In genomic region chr16:85046957-85047866, GRCh38 we compare ENCODE assay signal across 1 cellular context.
TF ChIP-seq lines count a peak whose summit lies in the region.

No MANE protein-coding gene starts in this region.

TF ChIP-seq in H1, 55 proteins besides CTCF, POLR2A, EP300 and RAD21:
- TF ChIP-seq TAF7 (optimal IDR thresholded peaks at IDR 0.05; ENCODE audit: borderline replicate concordance, low read depth, low read length), result no peak
- no peak for TF ChIP-seq RNF2 (IDR thresholded peaks at IDR 0.05; ENCODE audit: borderline replicate concordance, low read depth, low read length, missing control alignments, poor library complexity, severe bottlenecking)
- TF ChIP-seq TCF12 (IDR thresholded peaks at IDR 0.05; ENCODE audit: low read depth, low read length), result no peak
- no peak for TF ChIP-seq YY1 (IDR thresholded peaks at IDR 0.05; ENCODE audit: low read depth, low read length)
- no peak for TF ChIP-seq SP1 (IDR thresholded peaks at IDR 0.05; ENCODE audit: low read depth, low read length)
- no peak for TF ChIP-seq RBBP5 (IDR thresholded peaks at IDR 0.05; ENCODE audit: borderline replicate concordance, low read depth, low read length)
- no peak for TF ChIP-seq SRF (IDR thresholded peaks at IDR 0.05; ENCODE audit: low read depth, low read length)
- no peak for TF ChIP-seq NANOG (IDR thresholded peaks at IDR 0.05; ENCODE audit: insufficient read depth, low read depth, low read length, poor library complexity, severe bottlenecking)
- TF ChIP-seq CREB1 (IDR thresholded peaks at IDR 0.05), result no peak
- no peak for TF ChIP-seq E2F6 (IDR thresholded peaks at IDR 0.05)
- TF ChIP-seq TBP (IDR thresholded peaks at IDR 0.05; ENCODE audit: low read depth, low read length), result no peak
- no peak for TF ChIP-seq SP4 (IDR thresholded peaks at IDR 0.05; ENCODE audit: low read length)
- TF ChIP-seq KDM4A (IDR thresholded peaks at IDR 0.05; ENCODE audit: low read depth, low read length, severe bottlenecking), result no peak
- TF ChIP-seq GABPA (IDR thresholded peaks at IDR 0.05; ENCODE audit: borderline replicate concordance, insufficient read depth, low read length), result no peak
- TF ChIP-seq MAX (IDR thresholded peaks at IDR 0.05), result no peak
- TF ChIP-seq NRF1 (IDR thresholded peaks at IDR 0.05; ENCODE audit: low read depth, low read length), result no peak
- no peak for TF ChIP-seq BCL11A (IDR thresholded peaks at IDR 0.05; ENCODE audit: low read depth in 2 of 2, low read length in 2 of 2)
- no peak for TF ChIP-seq JUN (IDR thresholded peaks at IDR 0.05; ENCODE audit: low read depth, low read length)
- no peak for TF ChIP-seq FOSL1 (IDR thresholded peaks at IDR 0.05; ENCODE audit: insufficient read depth, low read depth, low read length)
- no peak for TF ChIP-seq CHD1 (IDR thresholded peaks at IDR 0.05; ENCODE audit: low read depth, low read length)
